ENCODE assay signal across 1 cellular context in genomic region chr18:3062798-3063563, GRCh38.
TF ChIP-seq lines count a peak whose summit lies in the region.

No MANE protein-coding gene starts in this region.

TF ChIP-seq in HepG2, 621 proteins besides CTCF, POLR2A, EP300 and RAD21 (continued from another document and continues in another):
- no peak for TF ChIP-seq TFDP2 (CRISPR knock-in tag; IDR thresholded peaks at IDR 0.05)
- peak; percentile 39; the same call in 1 of the 2 replicates for TF ChIP-seq ZNF790 (CRISPR knock-in tag; IDR thresholded peaks at IDR 0.05; ENCODE audit: borderline replicate concordance)
- TF ChIP-seq KDM2A (CRISPR knock-in tag; IDR thresholded peaks at IDR 0.05; ENCODE audit: borderline replicate concordance, low read depth): peak; percentile 77
- no peak for TF ChIP-seq DNMT1 (CRISPR knock-in tag; IDR thresholded peaks at IDR 0.05)
- no peak for TF ChIP-seq ZNF607 (CRISPR knock-in tag; IDR thresholded peaks at IDR 0.05; ENCODE audit: borderline replicate concordance)
- TF ChIP-seq ZNF841 (CRISPR knock-in tag; IDR thresholded peaks at IDR 0.05; ENCODE audit: borderline replicate concordance): no peak
- TF ChIP-seq SIX1 (CRISPR knock-in tag; IDR thresholded peaks at IDR 0.05; ENCODE audit: borderline replicate concordance): no peak
- TF ChIP-seq FOXA3 (CRISPR knock-in tag; IDR thresholded peaks at IDR 0.05): no peak; the same call in 1 of the 2 replicates
- no peak for TF ChIP-seq ZC3H4 (CRISPR knock-in tag; IDR thresholded peaks at IDR 0.05; ENCODE audit: borderline replicate concordance)
- no peak for TF ChIP-seq TGIF2 (CRISPR knock-in tag; IDR thresholded peaks at IDR 0.05)
- TF ChIP-seq JUND (CRISPR knock-in tag; IDR thresholded peaks at IDR 0.05): no peak
- no peak for TF ChIP-seq RBFOX2 (IDR thresholded peaks at IDR 0.05; ENCODE audit: low read depth, low read length)
- TF ChIP-seq ZNF205 (CRISPR knock-in tag; IDR thresholded peaks at IDR 0.05): no peak; the same call in 1 of the 2 replicates
- TF ChIP-seq ZNF335 (CRISPR knock-in tag; IDR thresholded peaks at IDR 0.05): no peak
- no peak for TF ChIP-seq NCOR1 (IDR thresholded peaks at IDR 0.05; ENCODE audit: borderline replicate concordance, low read length)
- TF ChIP-seq ZNF800 (CRISPR knock-in tag; IDR thresholded peaks at IDR 0.05): 0 out of 2 replicates have a peak, but pooled peaks have one; percentile 41
- no peak for TF ChIP-seq RFX1 (IDR thresholded peaks at IDR 0.05)
- peak; percentile 59; the same call in 1 of the 2 replicates for TF ChIP-seq ZNF256 (CRISPR knock-in tag; conservative IDR thresholded peaks at IDR 0.05)
- 0 out of 2 replicates have a peak, but pooled peaks have one; percentile 39 for TF ChIP-seq ZNF24 (IDR thresholded peaks at IDR 0.05)
- peak; percentile 48; the same call in 1 of the 2 replicates for TF ChIP-seq THRA (CRISPR knock-in tag; IDR thresholded peaks at IDR 0.05; ENCODE audit: borderline replicate concordance)
- no peak for TF ChIP-seq ZNF318 (CRISPR knock-in tag; IDR thresholded peaks at IDR 0.05)
- TF ChIP-seq BCL6 (CRISPR knock-in tag; IDR thresholded peaks at IDR 0.05): peak; percentile 72
- TF ChIP-seq HNRNPK (IDR thresholded peaks at IDR 0.05; ENCODE audit: low read depth, low read length, poor library complexity, severe bottlenecking): no peak
- no peak for TF ChIP-seq ZSCAN31 (CRISPR knock-in tag; IDR thresholded peaks at IDR 0.05; ENCODE audit: low read depth)
- TF ChIP-seq ZKSCAN5 (CRISPR knock-in tag; IDR thresholded peaks at IDR 0.05): no peak
- TF ChIP-seq ATF4 (CRISPR knock-in tag; IDR thresholded peaks at IDR 0.05): 0 out of 4 replicates have a peak, but pooled peaks of 1 of the 2 experiments have one; percentile 9
- TF ChIP-seq TBP (CRISPR knock-in tag; IDR thresholded peaks at IDR 0.05): 0 out of 2 replicates have a peak, but pooled peaks have one; percentile 39
- no peak for TF ChIP-seq ATRX (CRISPR knock-in tag; IDR thresholded peaks at IDR 0.05; ENCODE audit: borderline replicate concordance)
- TF ChIP-seq HNRNPLL (IDR thresholded peaks at IDR 0.05; ENCODE audit: low read depth, low read length, poor library complexity, severe bottlenecking): no peak
- no peak for TF ChIP-seq ZNF546 (CRISPR knock-in tag; conservative IDR thresholded peaks at IDR 0.05)
- peak; percentile 82; the same call in 1 of the 2 replicates for TF ChIP-seq ZSCAN20 (CRISPR knock-in tag; IDR thresholded peaks at IDR 0.05; ENCODE audit: borderline replicate concordance)
- TF ChIP-seq ZNF329 (CRISPR knock-in tag; IDR thresholded peaks at IDR 0.05; ENCODE audit: low read depth): no peak
- peak; percentile 57; the same call in 1 of the 2 replicates for TF ChIP-seq RXRB (CRISPR knock-in tag; IDR thresholded peaks at IDR 0.05; ENCODE audit: borderline replicate concordance)
- TF ChIP-seq EEA1 (CRISPR knock-in tag; IDR thresholded peaks at IDR 0.05; ENCODE audit: borderline replicate concordance): no peak
- TF ChIP-seq TAF1 (CRISPR knock-in tag; IDR thresholded peaks at IDR 0.05): peak; percentile 46; the same call in 1 of the 2 replicates
- no peak for TF ChIP-seq MAFK (conservative IDR thresholded peaks at IDR 0.05 in 1 of 2, IDR thresholded peaks at IDR 0.05 in 1 of 2; ENCODE audit: low read length in 2 of 2)
- peak; percentile 62 for TF ChIP-seq ZNF781 (CRISPR knock-in tag; IDR thresholded peaks at IDR 0.05; ENCODE audit: borderline replicate concordance, not compliant biosample characterization)
- peak; percentile 49; the same call in 1 of the 2 replicates for TF ChIP-seq SOX5 (CRISPR knock-in tag; IDR thresholded peaks at IDR 0.05; ENCODE audit: borderline replicate concordance)
- no peak for TF ChIP-seq ZHX1 (CRISPR knock-in tag; IDR thresholded peaks at IDR 0.05; ENCODE audit: low read depth)
- TF ChIP-seq ZFP36L1 (CRISPR knock-in tag; IDR thresholded peaks at IDR 0.05): no peak
- TF ChIP-seq ZBTB14 (CRISPR knock-in tag; IDR thresholded peaks at IDR 0.05): peak; percentile 54; the same call in 1 of the 2 replicates
- TF ChIP-seq PHF21A (CRISPR knock-in tag; IDR thresholded peaks at IDR 0.05): peak; percentile 50; the same call in 1 of the 2 replicates
- no peak for TF ChIP-seq SIN3B (IDR thresholded peaks at IDR 0.05; ENCODE audit: low read length)
- peak; percentile 35; the same call in 1 of the 2 replicates for TF ChIP-seq SP4 (CRISPR knock-in tag; IDR thresholded peaks at IDR 0.05)
- TF ChIP-seq SMAD3 (CRISPR knock-in tag; IDR thresholded peaks at IDR 0.05): peak; percentile 19; the same call in 1 of the 2 replicates
- TF ChIP-seq ZNF83 (CRISPR knock-in tag; IDR thresholded peaks at IDR 0.05; ENCODE audit: borderline replicate concordance): no peak
- TF ChIP-seq ZNF75D (CRISPR knock-in tag; IDR thresholded peaks at IDR 0.05; ENCODE audit: borderline replicate concordance): no peak
- no peak for TF ChIP-seq JUNB (CRISPR knock-in tag; IDR thresholded peaks at IDR 0.05; ENCODE audit: borderline replicate concordance)
- peak; percentile 47 for TF ChIP-seq ASH2L (IDR thresholded peaks at IDR 0.05; ENCODE audit: insufficient read length, low read depth, low read length)
